Comparison of ENCODE assay signal across 8 cellular contexts in the genomic region with DNA sequence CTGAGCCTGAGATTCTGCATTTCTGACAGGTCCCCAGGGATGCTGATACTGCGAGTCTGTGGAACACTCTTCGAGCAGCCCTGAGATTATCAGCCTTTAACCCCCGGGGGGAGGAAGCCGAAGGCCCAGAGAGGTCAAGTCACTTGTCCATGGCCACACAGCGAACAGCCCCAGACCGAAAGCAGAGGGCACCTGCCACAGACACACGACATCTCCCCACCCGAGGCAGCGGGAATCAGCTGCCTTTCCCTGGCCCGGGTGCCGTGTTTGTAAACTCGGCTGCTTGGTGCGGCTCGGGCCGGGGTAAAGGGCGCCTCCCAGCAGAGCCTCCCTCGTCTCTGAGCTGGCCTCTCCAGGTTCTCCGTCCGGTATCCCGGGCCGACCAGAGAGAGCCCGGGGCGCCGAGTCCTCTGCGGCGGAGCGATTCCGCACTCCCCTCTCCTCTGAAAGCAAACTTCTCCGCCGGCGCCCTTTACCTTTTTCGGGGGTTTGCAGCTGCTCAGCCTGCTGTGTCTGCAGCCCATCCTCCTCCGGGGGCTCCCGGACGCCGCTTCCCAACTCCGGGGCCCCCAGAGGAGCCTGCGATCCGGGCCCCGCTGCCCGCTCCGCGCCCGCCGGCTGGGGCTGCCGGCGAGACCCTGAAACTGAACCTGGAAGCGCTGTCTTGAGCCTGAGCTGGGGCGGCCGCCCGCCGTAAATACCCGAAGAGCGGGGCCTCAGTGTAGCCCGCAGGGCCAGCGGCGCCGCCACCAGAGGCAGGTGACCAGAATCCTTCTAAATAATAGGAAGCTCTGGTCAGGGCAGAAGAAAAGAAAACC. TPM values are rescaled to one million over a fixed set of nuclear protein-coding genes. Genes with fewer than 3 reads are reported as not detected.
DNase-seq lines count a peak whose midpoint lies in the region; ATAC-seq and TF ChIP-seq lines count a peak whose summit lies in the region.

A gene with protein sequence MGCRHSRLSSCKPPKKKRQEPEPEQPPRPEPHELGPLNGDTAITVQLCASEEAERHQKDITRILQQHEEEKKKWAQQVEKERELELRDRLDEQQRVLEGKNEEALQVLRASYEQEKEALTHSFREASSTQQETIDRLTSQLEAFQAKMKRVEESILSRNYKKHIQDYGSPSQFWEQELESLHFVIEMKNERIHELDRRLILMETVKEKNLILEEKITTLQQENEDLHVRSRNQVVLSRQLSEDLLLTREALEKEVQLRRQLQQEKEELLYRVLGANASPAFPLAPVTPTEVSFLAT (minus strand): TSS at position 646 of the 818 bp plus-strand sequence. CDS start 122 bp downstream, at position 524.

- H3K27ac ChIP-seq in CD4-positive, alpha-beta T cell (ENCODE audit: low read depth, low read length), result peak within 1 kb of the TSS; percentile 92
- H3K27ac ChIP-seq in esophagus muscularis mucosa (replicated peaks in 1 of 4) (peak within 1 kb of the TSS; percentile 91 to 97 (median 96)), substantia nigra (ENCODE audit: low read depth, low read length, poor library complexity, severe bottlenecking) (no peak within 1 kb of the TSS)

- H3K4me3 Mint-ChIP-seq in CD4-positive, alpha-beta T cell, result peak within 1 kb of the TSS; percentile 92

- H3K9me3 Mint-ChIP-seq in CD4-positive, alpha-beta T cell, result no peaks in the 10 kb centered on the region

- H3K4me3 ChIP-seq in esophagus muscularis mucosa (peak within 1 kb of the TSS; percentile 89 to 99 (median 97)), mucosa of stomach (ENCODE audit: low read length) (peak within 1 kb of the TSS; percentile 35)

- H3K36me3 ChIP-seq in esophagus muscularis mucosa (no peaks in the 10 kb centered on the region), mucosa of stomach (ENCODE audit: control insufficient read depth, insufficient read depth, low read length) (no peaks in the 10 kb centered on the region)

- H3K27ac Mint-ChIP-seq in CD4-positive, alpha-beta T cell, result peak within 1 kb of the TSS; percentile 94

- H3K9me3 ChIP-seq in CD4-positive, alpha-beta T cell (ENCODE audit: control insufficient read depth, low read length), result no peaks in the 10 kb centered on the region
- H3K9me3 ChIP-seq in esophagus muscularis mucosa (no peaks in the 10 kb centered on the region), mucosa of stomach (ENCODE audit: control insufficient read depth, low read length) (no peaks in the 10 kb centered on the region)

- peaks cover 48% of the 10 kb centered on the region for H3K36me3 Mint-ChIP-seq in CD4-positive, alpha-beta T cell (ENCODE audit: low read depth)

- DNase-seq in CD4-positive, alpha-beta T cell, result peak in 8 of 10 experiments; percentile 16 to 63 (median 44)
- DNase-seq in NOMO-1 treated with DMSO at 0.1 percent for 48 hours (lab: John Stamatoyannopoulos, UW; ENCODE audit: unreplicated experiment) (peak; percentile 63), esophagus muscularis mucosa (ENCODE audit: extremely low spot score) (no peak), substantia nigra (lab: John Stamatoyannopoulos, UW) (peak in 42 of 49 donors; percentile 6 to 75 (median 47))
- peak; percentile 69 for DNase-seq in activated T-cell treated with anti-CD3 and anti-CD28 coated beads, Interleukin-2, amount 50 U/mL, for 1 hour

- H3K4me1 ChIP-seq in esophagus muscularis mucosa, result peaks cover 52 to 56% (median 53%) of the 10 kb centered on the region in 4 donors
- H3K4me1 ChIP-seq in mucosa of stomach (ENCODE audit: control insufficient read depth, insufficient read depth, low read length), result peaks cover 13% of the 10 kb centered on the region

- TF ChIP-seq EP300 in esophagus muscularis mucosa (IDR thresholded peaks at IDR 0.05), result no peak

- H3K27me3 ChIP-seq in CD4-positive, alpha-beta T cell (ENCODE audit: control insufficient read depth, insufficient read depth, low read length), result no peaks in the 10 kb centered on the region
- H3K27me3 ChIP-seq in esophagus muscularis mucosa, result no peaks in the 10 kb centered on the region
- no peaks in the 10 kb centered on the region for H3K27me3 ChIP-seq in mucosa of stomach (ENCODE audit: control insufficient read depth, insufficient read depth, low read length)

- 0% methylated on average over 17 of the region's 58 CpGs for WGBS in esophagus muscularis mucosa

- POLR2A ChIA-PET in CD4-positive, alpha-beta T cell (lab: Charles Lee), result interaction anchor here (0.6 to 4.6 kb wide), 26 partner anchors 10 to 523 kb away, joined by 3 to 223 read pairs (median 4); partner anchors contain the start of genes ANXA6, GM2A, RBM22 and TNIP1

- intact Hi-C loops in CD4-positive, alpha-beta T cell (cut with DNase I, micrococcal nuclease), result loop anchor here (1.0 to 10.0 kb wide), 3 partner anchors 15 to 551 kb away; partner anchors contain the start of gene G3BP1 (in 1 of the 2)
- intact Hi-C loops in esophagus muscularis mucosa (cut with DNase I), result no loop called here

- ATAC-seq in CD4-positive, alpha-beta T cell (ENCODE audit: poor library complexity), result peak; percentile 40
- peak; percentile 66 for ATAC-seq in GM19043 (IDR thresholded peaks at IDR 0.05; ENCODE audit: low read depth, unreplicated experiment)
- peak; percentile 70 for ATAC-seq in HG03196 (IDR thresholded peaks at IDR 0.05; ENCODE audit: unreplicated experiment)

- peaks cover 63% of the 10 kb centered on the region for H3K4me1 Mint-ChIP-seq in CD4-positive, alpha-beta T cell (ENCODE audit: low read depth)

- no peak for TF ChIP-seq CTCF in CD4-positive, alpha-beta T cell (IDR thresholded peaks at IDR 0.05)
- TF ChIP-seq CTCF in esophagus muscularis mucosa (IDR thresholded peaks at IDR 0.05), result peak; percentile 18 to 52 (median 38)

- peak within 1 kb of the TSS; percentile 66 for H3K9ac ChIP-seq in mucosa of stomach (ENCODE audit: low read length)

- peak; percentile 86 for TF ChIP-seq POLR2A in esophagus muscularis mucosa (IDR thresholded peaks at IDR 0.05; ENCODE audit: low read depth)

- CTCF ChIA-PET in CD4-positive, alpha-beta T cell (lab: Charles Lee), result interaction anchor here (0.8 to 5.6 kb wide), 6 partner anchors 10 to 108 kb away, joined by 3 to 33 read pairs (median 8); no protein-coding TSS in a partner anchor

- no peaks in the 10 kb centered on the region for H3K27me3 Mint-ChIP-seq in CD4-positive, alpha-beta T cell

RNA-seq across cellular contexts. Expression of the gene that starts here (rescaled TPM):
- total RNA-seq in CD4-positive, alpha-beta T cell, result 10 to 100 TPM; 68.0 to 68.9 TPM
- 100 to 1,000 TPM; 217 to 341 (median 285) TPM for total RNA-seq in esophagus muscularis mucosa
